In the genomic region with DNA sequence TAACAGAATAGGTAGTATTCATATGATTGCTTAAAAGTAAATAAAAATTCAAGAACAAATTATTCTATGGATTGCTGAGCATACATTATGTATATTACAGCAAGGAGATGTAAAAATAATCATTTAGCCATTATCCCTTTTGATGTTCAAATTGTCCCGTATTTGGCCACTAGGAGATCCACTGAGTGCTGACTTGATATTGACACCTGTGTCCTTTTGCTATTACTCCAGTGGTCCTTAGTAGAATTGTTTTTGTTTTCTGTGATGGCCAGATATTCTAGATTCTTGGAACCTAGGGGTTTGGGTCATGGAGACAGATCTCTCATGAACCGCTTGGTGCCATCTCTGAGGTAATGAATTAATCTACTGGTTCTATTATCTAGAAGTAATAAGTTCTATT, we compare ENCODE assay signal across 12 cellular contexts. TPM values are rescaled to one million over a fixed set of nuclear protein-coding genes. Genes with fewer than 3 reads are reported as not detected.
A peak's percentile ranks its signal among the peaks of the same experiment; 100 is the strongest.
DNase-seq lines count a peak whose midpoint lies in the region; ATAC-seq, FAIRE-seq and TF ChIP-seq lines count a peak whose summit lies in the region.
"Had no signal": no experiment of that assay in that cellular context is flagged by ENCODE, and none has a peak within 500 bp of the region (broad histone marks: within the 10 kb centered on the region; RNA-seq: fewer than 3 reads in every experiment).

No MANE protein-coding gene starts in this region.

- no peaks in the 10 kb centered on the region for H3K27me3 ChIP-seq in left ventricle myocardium inferior (ENCODE audit: low read depth)
- H3K27me3 ChIP-seq: SJCRH30 had no signal

- peaks cover 54% of the 10 kb centered on the region for H3K36me3 ChIP-seq in left ventricle myocardium inferior

- FAIRE-seq in urothelium cell line (lab: Jason Lieb, UNC), result no peak

- no peak for ATAC-seq in left cardiac atrium
- no peak for ATAC-seq in omental fat pad (ENCODE audit: low FRiP score)
- ATAC-seq in HG02852 (IDR thresholded peaks at IDR 0.05; ENCODE audit: unreplicated experiment), result no peak
- no peak for ATAC-seq in HG02884 (IDR thresholded peaks at IDR 0.05; ENCODE audit: unreplicated experiment)
- ATAC-seq: sciatic nerve had no signal

- intact Hi-C loops in left ventricle myocardium inferior (cut with micrococcal nuclease), result no loop called here
- intact Hi-C loops in left cardiac atrium (cut with DNase I), result no loop called here

- H3K4me3 ChIP-seq in left ventricle myocardium inferior, result no peak overlapping the region
- H3K4me3 ChIP-seq in foreskin fibroblast (ENCODE audit: low read depth in 1 of 2, low read length in 2 of 2), result no peak overlapping the region
- H3K4me3 ChIP-seq: SJCRH30 had no signal

- H3K27ac ChIP-seq in left ventricle myocardium inferior (replicated peaks), result no peak overlapping the region
- H3K27ac ChIP-seq: SJCRH30 had no signal

- no peak for DNase-seq in left ventricle myocardium inferior
- no peak for DNase-seq in left cardiac atrium
- peak; percentile 48 for DNase-seq in RKO (ENCODE audit: low spot score)
- DNase-seq in foreskin fibroblast, result no peak
- DNase-seq in urothelium cell line (ENCODE audit: low spot score), result peak; percentile 27
- no peak for DNase-seq in omental fat pad (ENCODE audit: low spot score)
- DNase-seq: activated CD8-positive, alpha-beta memory T cell treated with anti-CD3 and anti-CD28 coated beads, Interleukin-2, amount 50 U/mL, for 4 hours; cortex of kidney; SJCRH30 had no signal

- TF ChIP-seq CTCF in left ventricle myocardium inferior (IDR thresholded peaks at IDR 0.05; ENCODE audit: borderline replicate concordance) (peak; percentile 20), foreskin fibroblast (IDR thresholded peaks at IDR 0.05; ENCODE audit: low read depth, low read length) (peak; percentile 16), omental fat pad (IDR thresholded peaks at IDR 0.05) (no peak)

- no peaks in the 10 kb centered on the region for H3K4me1 ChIP-seq in left ventricle myocardium inferior
- H3K4me1 ChIP-seq: SJCRH30 had no signal

- H3K9me3 ChIP-seq in left ventricle myocardium inferior (replicated peaks), result no peaks in the 10 kb centered on the region
- H3K9me3 ChIP-seq: SJCRH30 had no signal

RNA-seq across cellular contexts. Expression of gene ERO1A, which starts 16.8 kb away (rescaled TPM):
- total RNA-seq in left ventricle myocardium inferior (14.6 TPM), left cardiac atrium (10 to 100 TPM; 17.1 to 24.2 TPM), omental fat pad (10 to 100 TPM; 24.8 to 49.8 (median 32.5) TPM)

RNA-seq across cellular contexts. Expression of gene PSMC6, which starts 28.4 kb away (rescaled TPM):
- total RNA-seq in left ventricle myocardium inferior (77.0 TPM), left cardiac atrium (10 to 100 TPM; 64.1 to 75.0 TPM), omental fat pad (100 to 1,000 TPM in 1 of 4 donors, 10 to 100 TPM in 3; 67.7 to 112 (median 77.2) TPM)

RNA-seq across cellular contexts. Expression of gene STYX, which starts 51.4 kb away (rescaled TPM):
- total RNA-seq in left ventricle myocardium inferior, result 13.3 TPM
- total RNA-seq in left cardiac atrium, result 10 to 100 TPM; 11.5 to 12.5 TPM
- 10 to 100 TPM; 12.5 to 18.6 (median 13.4) TPM for total RNA-seq in omental fat pad

Comparison
In these comparisons a context has a peak if more than half of its experiments do, and no peak if none do; other contexts are left out.
1. DNase-seq: peak in RKO (single experiment) and urothelium cell line (single experiment); none in left ventricle myocardium inferior (single experiment), left cardiac atrium (single experiment), foreskin fibroblast (0 of 2) and omental fat pad (single experiment).
2. CTCF ChIP-seq: peak in left ventricle myocardium inferior (single experiment) and foreskin fibroblast (single experiment); none in omental fat pad (0 of 3).